8 cellular contexts compared by ENCODE assay signal in genomic region chr5:103562084-103562452, GRCh38. TPM values are rescaled to one million over a fixed set of nuclear protein-coding genes. Genes with fewer than 3 reads are reported as not detected.
DNase-seq lines count a peak whose midpoint lies in the region; ATAC-seq and TF ChIP-seq lines count a peak whose summit lies in the region.

No MANE protein-coding gene starts in this region.

- H3K27ac ChIP-seq in ovary, result peak overlapping the region; percentile 69 to 78

- TF ChIP-seq EP300 in ovary (IDR thresholded peaks at IDR 0.05), result no peak

- H3K36me3 ChIP-seq in HAP-1 (replicated peaks), result peaks cover 12% of the 10 kb centered on the region
- no peaks in the 10 kb centered on the region for H3K36me3 ChIP-seq in ovary

- H3K4me1 ChIP-seq in HAP-1, result peaks cover 9% of the 10 kb centered on the region
- H3K4me1 ChIP-seq in ovary (ENCODE audit: insufficient read depth), result peaks cover 2% of the 10 kb centered on the region

- ATAC-seq in GM18505 (IDR thresholded peaks at IDR 0.05; ENCODE audit: unreplicated experiment), result peak; percentile 48
- peak; percentile 35 for ATAC-seq in esophagus mucosa

- no peaks in the 10 kb centered on the region for H3K9me3 ChIP-seq in HAP-1
- H3K9me3 ChIP-seq in ovary, result no peaks in the 10 kb centered on the region

- no peaks in the 10 kb centered on the region for H3K27me3 ChIP-seq in HAP-1 (ENCODE audit: low read depth)
- H3K27me3 ChIP-seq in ovary, result no peaks in the 10 kb centered on the region

- no peak for DNase-seq in HAP-1 (ENCODE audit: low spot score in 2 of 2)
- DNase-seq in RKO (ENCODE audit: low spot score), result peak; percentile 50
- no peak for DNase-seq in ovary
- no peak for DNase-seq in NCI-H1930 (lab: John Stamatoyannopoulos, UW)
- DNase-seq in NCI-H1092 (lab: John Stamatoyannopoulos, UW), result no peak
- no peak for DNase-seq in NCI-H774 (lab: John Stamatoyannopoulos, UW)

- no peak for TF ChIP-seq CTCF in ovary (IDR thresholded peaks at IDR 0.05)

- TF ChIP-seq POLR2A in GM18505 (IDR thresholded peaks at IDR 0.05; ENCODE audit: borderline replicate concordance, extremely low read depth, insufficient read depth, insufficient read length), result no peak
- no peak for TF ChIP-seq POLR2A in ovary (IDR thresholded peaks at IDR 0.05)

- H3K4me3 ChIP-seq in HAP-1, result peak overlapping the region; percentile 94
- H3K4me3 ChIP-seq in ovary, result peak overlapping the region; percentile 76

- intact Hi-C loops in ovary (cut with DNase I), result no loop called here

- in situ Hi-C loops in HAP-1 (cut with MboI; ENCODE audit: low sequenced_read_pairs), result no loop called here

- WGBS in ovary, 3 donors, result 1 to 7% (median 1%) methylated on average over 10 of the region's 10 CpGs

RNA-seq across cellular contexts. Expression of gene NUDT12, which starts 0.5 kb away (rescaled TPM):
- total RNA-seq in esophagus mucosa, result 8.4 TPM
- 1 to 10 TPM; 4.9 to 9.9 (median 7.2) TPM for total RNA-seq in ovary
- polyA plus RNA-seq in ovary, result 1 to 10 TPM; 5.3 to 8.1 TPM
